Comparison of ENCODE assay signal across 10 cellular contexts in genomic region chr15:63909819-63910437, GRCh38.
DNase-seq lines count a peak whose midpoint lies in the region; FAIRE-seq and TF ChIP-seq lines count a peak whose summit lies in the region.
"Had no signal": no experiment of that assay in that cellular context is flagged by ENCODE, and none has a peak within 500 bp of the region (broad histone marks: within the 10 kb centered on the region; RNA-seq: fewer than 3 reads in every experiment).

No MANE protein-coding gene starts in this region.

- H3K4me1 Mint-ChIP-seq in endothelial cell (ENCODE audit: unreplicated experiment), result peaks cover 23% of the 10 kb centered on the region

- DNase-seq in HFF-Myc (ENCODE audit: extremely low read depth, low read depth), result peak; percentile 21
- peak; percentile 76 for DNase-seq in astrocyte of the spinal cord (ENCODE audit: low read depth, low spot score)
- DNase-seq in iris pigment epithelial cell (ENCODE audit: low read depth), result peak; percentile 68
- peak; percentile 9 for DNase-seq in smooth muscle cell (lab: John Stamatoyannopoulos, UW; ENCODE audit: unreplicated experiment)
- DNase-seq in small intestine, result no peak
- no peak for DNase-seq in DMS79 treated with DMSO at 0.1 percent for 48 hours (lab: John Stamatoyannopoulos, UW)
- DNase-seq in stimulated activated CD4-positive, alpha-beta T cell treated with anti-CD3 and anti-CD28 coated beads, Interleukin-4, amount 100 ng/mL, for 24 hours, result no peak
- DNase-seq in endothelial cell (ENCODE audit: low spot score), result no peak
- DNase-seq: activated T-cell treated with anti-CD3 and anti-CD28 coated beads for 4 hours, NCI-H1694 treated with DMSO at 0.1 percent for 48 hours had no signal

- peak overlapping the region; percentile 70 for H3K4me2 ChIP-seq in smooth muscle cell

- no peaks in the 10 kb centered on the region for H3K79me2 ChIP-seq in smooth muscle cell (ENCODE audit: low read depth)

- H3K9me3 ChIP-seq in smooth muscle cell (replicated peaks; ENCODE audit: low read depth), result no peaks in the 10 kb centered on the region
- no peaks in the 10 kb centered on the region for H3K9me3 ChIP-seq in small intestine (ENCODE audit: control insufficient read depth, low read depth)

- 40% methylated on average over 10 of the region's 10 CpGs for WGBS in smooth muscle cell (ENCODE audit: low lambda C conversion rate)
- WGBS in small intestine, 3 donors, result 49 to 51% (median 50%) methylated on average over 10 of the region's 10 CpGs

- no peak overlapping the region for H3K4me3 Mint-ChIP-seq in endothelial cell (ENCODE audit: unreplicated experiment)

- H4K20me1 ChIP-seq in smooth muscle cell (ENCODE audit: low read depth), result no peaks in the 10 kb centered on the region

- H3K36me3 ChIP-seq in smooth muscle cell (ENCODE audit: low read depth) (no peaks in the 10 kb centered on the region), small intestine (ENCODE audit: control insufficient read depth in 2 of 2, insufficient read depth in 2 of 2, low read length in 2 of 2) (peaks cover 0 to 7% of the 10 kb centered on the region in 2 donors)

- no peak overlapping the region for H3K27ac ChIP-seq in smooth muscle cell (ENCODE audit: low read depth)
- no peak overlapping the region for H3K27ac ChIP-seq in small intestine (ENCODE audit: low read depth in 1 of 2, low read length in 1 of 2)

- H3K4me1 ChIP-seq in smooth muscle cell (ENCODE audit: low read depth), result no peaks in the 10 kb centered on the region
- H3K4me1 ChIP-seq in small intestine (ENCODE audit: control insufficient read depth in 2 of 2, insufficient read depth in 1 of 2, low read depth in 1 of 2, low read length in 1 of 2), result peaks cover 0 to 9% of the 10 kb centered on the region in 2 donors

- peaks cover 3% of the 10 kb centered on the region for H3K27me3 ChIP-seq in smooth muscle cell (ENCODE audit: low read depth)
- no peaks in the 10 kb centered on the region for H3K27me3 ChIP-seq in small intestine (ENCODE audit: control insufficient read depth in 2 of 2, insufficient read depth in 2 of 2, low read length in 2 of 2)

- no peak overlapping the region for H2AFZ ChIP-seq in smooth muscle cell (ENCODE audit: low read depth)

- no peak overlapping the region for H3K27ac Mint-ChIP-seq in endothelial cell (ENCODE audit: unreplicated experiment)

- no peak for FAIRE-seq in small intestine (lab: Jason Lieb, UNC)

- H3K36me3 Mint-ChIP-seq in endothelial cell (ENCODE audit: low read depth, unreplicated experiment), result no peaks in the 10 kb centered on the region

- H3K27me3 Mint-ChIP-seq in endothelial cell (ENCODE audit: unreplicated experiment), result no peaks in the 10 kb centered on the region

- TF ChIP-seq CTCF in HFF-Myc (IDR thresholded peaks at IDR 0.05; ENCODE audit: low read depth, low read length, missing control alignments) (no peak), astrocyte of the spinal cord (IDR thresholded peaks at IDR 0.05; ENCODE audit: low read depth, low read length) (no peak), smooth muscle cell (IDR thresholded peaks at IDR 0.05; ENCODE audit: borderline replicate concordance, insufficient read depth, poor library complexity, severe bottlenecking) (no peak), endothelial cell (IDR thresholded peaks at IDR 0.05; ENCODE audit: unreplicated experiment) (no peak)

- H3K9ac ChIP-seq in smooth muscle cell (ENCODE audit: low read depth), result no peak overlapping the region

- no peaks in the 10 kb centered on the region for H3F3A ChIP-seq in smooth muscle cell (ENCODE audit: low read depth)

- H3K4me3 ChIP-seq in HFF-Myc (replicated peaks; ENCODE audit: low read depth, low read length) (no peak overlapping the region), astrocyte of the spinal cord (ENCODE audit: low read depth, low read length) (no peak overlapping the region), smooth muscle cell (no peak overlapping the region), small intestine (ENCODE audit: low read depth in 1 of 2, low read length in 2 of 2) (no peak overlapping the region)

- H3K9me3 Mint-ChIP-seq in endothelial cell (ENCODE audit: unreplicated experiment), result no peaks in the 10 kb centered on the region

- in situ Hi-C loops in astrocyte of the spinal cord (cut with HindIII; ENCODE audit: low sequenced_read_pairs), result no loop called here

Comparison
In these comparisons a context has a peak if more than half of its experiments do, and no peak if none do; other contexts are left out.
1. DNase-seq: peak in HFF-Myc (single experiment), astrocyte of the spinal cord (single experiment), iris pigment epithelial cell (single experiment) and smooth muscle cell (single experiment); none in small intestine (single experiment), DMS79 treated with DMSO at 0.1 percent for 48 hours (single experiment), stimulated activated CD4-positive, alpha-beta T cell treated with anti-CD3 and anti-CD28 coated beads, Interleukin-4, amount 100 ng/mL, for 24 hours (single experiment) and endothelial cell (single experiment).